Comparison of ENCODE assay signal across 23 cellular contexts in the genomic region with DNA sequence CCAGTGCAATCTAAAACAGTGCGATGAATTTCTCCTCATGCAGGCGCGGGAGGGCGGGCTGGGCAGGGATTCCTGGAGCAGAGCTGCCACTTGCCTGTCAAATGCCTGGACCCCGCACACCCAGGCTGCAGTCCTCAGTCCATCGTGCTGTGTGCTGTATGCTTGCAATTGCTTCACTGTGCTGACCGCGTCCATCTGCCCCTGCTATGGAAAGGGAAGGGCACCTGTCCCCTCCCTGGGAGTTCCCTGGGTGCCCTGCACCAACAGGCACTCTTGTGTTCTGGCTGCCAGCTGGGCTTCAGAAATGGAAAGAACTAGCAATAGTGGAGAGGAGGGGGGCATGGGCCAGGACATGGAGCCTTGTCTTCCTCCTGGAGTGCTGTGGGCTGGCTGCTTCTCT.
DNase-seq lines count a peak whose midpoint lies in the region; ATAC-seq and TF ChIP-seq lines count a peak whose summit lies in the region.
"Had no signal": no experiment of that assay in that cellular context is flagged by ENCODE, and none has a peak within 500 bp of the region (broad histone marks: within the 10 kb centered on the region; RNA-seq: fewer than 3 reads in every experiment).

No MANE protein-coding gene starts in this region.

- H3K4me3 Mint-ChIP-seq in H9 (no peak overlapping the region), osteocyte (ENCODE audit: unreplicated experiment) (no peak overlapping the region)
- H3K4me3 Mint-ChIP-seq: CD8-positive, alpha-beta T cell had no signal

- H2BK120ac ChIP-seq in H9 (ENCODE audit: low read depth, low read length, poor library complexity, severe bottlenecking): no peak overlapping the region

- H2BK5ac ChIP-seq in H9 (ENCODE audit: insufficient read length, low read length): no peak overlapping the region

- H3K36me3 ChIP-seq in DND-41 (ENCODE audit: insufficient read depth, low read length): no peaks in the 10 kb centered on the region

- H3K4me1 Mint-ChIP-seq in H9 (peaks cover 3% of the 10 kb centered on the region in 2 experiments), osteocyte (ENCODE audit: unreplicated experiment) (no peaks in the 10 kb centered on the region)

- H3K9me3 ChIP-seq in DND-41 (ENCODE audit: insufficient read depth, low read length, severe bottlenecking) (no peaks in the 10 kb centered on the region), H9 (ENCODE audit: control insufficient read depth, low read depth, low read length) (no peaks in the 10 kb centered on the region)

- no peak overlapping the region for H2BK12ac ChIP-seq in H9 (ENCODE audit: insufficient read length, low read depth, low read length)

- no CpG with 5 or more reads among the region's 8 CpGs for WGBS in H9 (ENCODE audit: extremely low coverage, insufficient read length, low lambda C conversion rate)

- H3K18ac ChIP-seq in H9 (ENCODE audit: insufficient read length, low read depth, low read length): no peak overlapping the region

- no peak overlapping the region for H3K4ac ChIP-seq in H9 (ENCODE audit: low read depth, low read length)

- no peaks in the 10 kb centered on the region for H3K79me2 ChIP-seq in DND-41 (ENCODE audit: insufficient read depth, low read length)
- no peaks in the 10 kb centered on the region for H3K79me2 ChIP-seq in H9 (ENCODE audit: insufficient read depth, low read length)

- no peak overlapping the region for H3T11ph ChIP-seq in H9 (ENCODE audit: low read length)

- H3K9ac ChIP-seq in DND-41 (ENCODE audit: low read depth, low read length): no peak overlapping the region
- H3K9ac ChIP-seq in H9 (ENCODE audit: extremely low read depth, insufficient read length, low read length): no peak overlapping the region

- H3K23me2 ChIP-seq in H9 (ENCODE audit: insufficient read length, low read depth, low read length, poor library complexity, severe bottlenecking): no peaks in the 10 kb centered on the region

- DNase-seq in DND-41 (no peak), H9 (peak; percentile 16), ecto neural progenitor cell (ENCODE audit: low spot score) (peak; percentile 29), osteocyte (ENCODE audit: extremely low spot score, unreplicated experiment) (peak; percentile 70), glomerular visceral epithelial cell (ENCODE audit: extremely low spot score) (no peak), pons (ENCODE audit: low spot score) (no peak), NCI-H1694 treated with DMSO at 0.1 percent for 48 hours (lab: John Stamatoyannopoulos, UW) (no peak)
- DNase-seq: DMS 273 treated with DMSO at 0.1 percent for 48 hours, DMS79, GF-D8, Karpas-422, NCI-H1092, NCI-H1417 treated with DMSO at 0.1 percent for 48 hours, NCI-H187, NCI-H2081 treated with DMSO at 0.1 percent for 48 hours, NCI-H2171 treated with DMSO at 0.1 percent for 48 hours, NCI-H524, NCI-H774, SIG-M5 had no signal

- H4K91ac ChIP-seq in H9 (ENCODE audit: insufficient read length, low read depth, low read length): no peak overlapping the region

- H3K79me1 ChIP-seq in H9 (ENCODE audit: insufficient read depth, low read depth, low read length, poor library complexity, severe bottlenecking): no peaks in the 10 kb centered on the region

- peak overlapping the region; percentile 82 for H3K27ac ChIP-seq in DND-41 (ENCODE audit: low read length)
- no peak overlapping the region for H3K27ac ChIP-seq in H9 (ENCODE audit: insufficient read length, low read depth, low read length)
- H3K27ac ChIP-seq: C4-2B had no signal

- no peak overlapping the region for H3K4me3 ChIP-seq in DND-41 (ENCODE audit: low read depth in 1 of 2, low read length in 2 of 2)

- no peaks in the 10 kb centered on the region for H3K27me3 ChIP-seq in DND-41 (ENCODE audit: insufficient read depth, low read length, poor library complexity)
- no peaks in the 10 kb centered on the region for H3K27me3 ChIP-seq in H9 (ENCODE audit: insufficient read depth, low read length)

- H4K8ac ChIP-seq in H9 (replicated peaks; ENCODE audit: insufficient read length, low read depth, low read length): no peak overlapping the region

- H4K20me1 ChIP-seq in DND-41 (ENCODE audit: insufficient read depth, low read length): no peaks in the 10 kb centered on the region
- no peaks in the 10 kb centered on the region for H4K20me1 ChIP-seq in H9 (ENCODE audit: control insufficient read depth, insufficient read depth, insufficient read length)

- no peak overlapping the region for H2BK15ac ChIP-seq in H9 (ENCODE audit: low read depth, low read length)

- no peak overlapping the region for H2BK20ac ChIP-seq in H9 (ENCODE audit: low read depth, low read length, poor library complexity, severe bottlenecking)

- H2AFZ ChIP-seq in DND-41 (ENCODE audit: low read depth, low read length) (no peak overlapping the region), H9 (ENCODE audit: low read length) (no peak overlapping the region)

- H3K56ac ChIP-seq in H9 (ENCODE audit: insufficient read length, low read depth, low read length): no peak overlapping the region

- no peak overlapping the region for H4K5ac ChIP-seq in H9 (ENCODE audit: insufficient read length, low read depth, low read length)

- no peak overlapping the region for H3K14ac ChIP-seq in H9 (ENCODE audit: insufficient read depth, low read length)

- H3K27ac Mint-ChIP-seq in H9 (no peak overlapping the region), osteocyte (ENCODE audit: unreplicated experiment) (no peak overlapping the region)
- H3K27ac Mint-ChIP-seq: CD8-positive, alpha-beta T cell had no signal

- H3K4me1 ChIP-seq in DND-41 (ENCODE audit: insufficient read depth, low read length) (peaks cover 48% of the 10 kb centered on the region), H9 (ENCODE audit: insufficient read depth, low read length) (no peaks in the 10 kb centered on the region)
- H3K4me1 ChIP-seq: Caco-2 had no signal

- ATAC-seq in DND-41 (ENCODE audit: insufficient read depth, low read depth): no peak
- no peak for ATAC-seq in GM19397 (IDR thresholded peaks at IDR 0.05; ENCODE audit: unreplicated experiment)
- ATAC-seq: CD8-positive, alpha-beta T cell had no signal

- H3K23ac ChIP-seq in H9 (ENCODE audit: insufficient read length, low read depth, low read length): no peak overlapping the region

- H3K27me3 Mint-ChIP-seq in H9 (ENCODE audit: low read depth): peaks cover 3% of the 10 kb centered on the region; the same call in 1 of the 2 replicates
- peaks cover 17% of the 10 kb centered on the region for H3K27me3 Mint-ChIP-seq in osteocyte (ENCODE audit: unreplicated experiment)

- TF ChIP-seq CTCF in DND-41 (IDR thresholded peaks at IDR 0.05; ENCODE audit: borderline replicate concordance, extremely low read depth, low read length, poor library complexity, severe bottlenecking) (no peak), H9 (conservative IDR thresholded peaks at IDR 0.05) (no peak), osteocyte (IDR thresholded peaks at IDR 0.05) (no peak)

- H3K4me2 ChIP-seq in DND-41 (ENCODE audit: insufficient read depth, low read length) (no peak overlapping the region), H9 (ENCODE audit: insufficient read depth, insufficient read length, low read length) (no peak overlapping the region)

- H2AK5ac ChIP-seq in H9 (ENCODE audit: insufficient read length, low read length): no peak overlapping the region

- H3K36me3 Mint-ChIP-seq in H9 (ENCODE audit: insufficient read depth in 1 of 3, low read depth in 3 of 3) (no peaks in the 10 kb centered on the region; a peak in 1 of 7 replicates), osteocyte (ENCODE audit: unreplicated experiment) (no peaks in the 10 kb centered on the region)
- H3K36me3 Mint-ChIP-seq: CD8-positive, alpha-beta T cell had no signal

- no peaks in the 10 kb centered on the region for H3K9me3 Mint-ChIP-seq in H9
- no peaks in the 10 kb centered on the region for H3K9me3 Mint-ChIP-seq in osteocyte (ENCODE audit: unreplicated experiment)
- H3K9me3 Mint-ChIP-seq: CD8-positive, alpha-beta T cell had no signal

Comparison
In these comparisons a context has a peak if more than half of its experiments do, and no peak if none do; other contexts are left out.
1. DNase-seq: peak in H9 (single experiment), ecto neural progenitor cell (single experiment) and osteocyte (single experiment); none in DND-41 (single experiment), glomerular visceral epithelial cell (single experiment), pons (single experiment) and NCI-H1694 treated with DMSO at 0.1 percent for 48 hours (single experiment).